ENCODE assay signal across 1 cellular context in the genomic region with DNA sequence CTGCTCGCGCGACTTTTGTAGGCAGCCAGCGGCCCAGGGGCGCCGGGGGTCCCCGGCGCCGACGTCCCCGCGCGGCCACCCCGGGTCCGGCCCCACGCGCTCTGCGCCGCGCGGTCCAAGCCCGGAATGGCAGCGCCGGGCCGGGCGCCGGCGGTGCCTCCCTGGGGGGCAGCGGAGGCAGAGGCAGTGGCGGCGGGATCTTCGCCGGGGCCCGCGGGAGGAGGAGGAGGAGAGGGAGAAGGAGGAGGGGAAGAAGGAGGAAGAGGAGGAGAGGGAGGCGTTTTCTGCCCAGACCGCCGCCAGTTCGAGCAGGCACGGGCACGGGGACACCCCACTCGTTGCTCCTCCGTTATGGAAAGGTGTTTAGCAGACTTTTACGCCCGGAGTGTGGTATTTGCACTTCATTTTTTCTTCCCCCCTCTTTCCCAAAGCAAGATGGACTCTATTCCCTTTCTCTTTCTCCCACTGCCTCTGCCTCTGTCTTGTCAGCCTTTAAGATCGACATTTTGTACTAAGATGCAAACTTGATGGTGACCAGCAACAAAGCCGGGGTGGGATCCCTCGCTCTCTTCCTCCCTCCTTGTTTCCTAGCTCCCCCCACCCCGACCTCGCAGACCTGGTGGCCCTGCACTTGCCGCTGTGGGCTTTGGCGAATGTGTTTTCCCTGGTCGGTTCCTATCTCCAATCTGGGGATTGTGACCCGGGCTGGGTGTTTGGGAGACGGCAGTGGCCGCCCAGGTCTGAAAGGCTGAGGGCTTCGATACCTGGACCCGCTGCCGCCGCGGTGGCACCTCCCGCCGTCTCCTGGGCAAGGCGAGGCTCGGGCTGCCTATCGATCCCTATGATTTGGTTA.
A peak's percentile ranks its signal among the peaks of the same experiment; 100 is the strongest.
TF ChIP-seq lines count a peak whose summit lies in the region.

No MANE protein-coding gene starts in this region.

TF ChIP-seq in K562, 482 proteins besides CTCF, POLR2A, EP300 and RAD21 (continued from another document and continues in another):
- TF ChIP-seq, protein P1, sequence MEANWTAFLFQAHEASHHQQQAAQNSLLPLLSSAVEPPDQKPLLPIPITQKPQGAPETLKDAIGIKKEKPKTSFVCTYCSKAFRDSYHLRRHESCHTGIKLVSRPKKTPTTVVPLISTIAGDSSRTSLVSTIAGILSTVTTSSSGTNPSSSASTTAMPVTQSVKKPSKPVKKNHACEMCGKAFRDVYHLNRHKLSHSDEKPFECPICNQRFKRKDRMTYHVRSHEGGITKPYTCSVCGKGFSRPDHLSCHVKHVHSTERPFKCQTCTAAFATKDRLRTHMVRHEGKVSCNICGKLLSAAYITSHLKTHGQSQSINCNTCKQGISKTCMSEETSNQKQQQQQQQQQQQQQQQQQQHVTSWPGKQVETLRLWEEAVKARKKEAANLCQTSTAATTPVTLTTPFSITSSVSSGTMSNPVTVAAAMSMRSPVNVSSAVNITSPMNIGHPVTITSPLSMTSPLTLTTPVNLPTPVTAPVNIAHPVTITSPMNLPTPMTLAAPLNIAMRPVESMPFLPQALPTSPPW (CRISPR knock-in tag; IDR thresholded peaks at IDR 0.05) = 0 out of 2 replicates have a peak, but pooled peaks have one; percentile 4
- TF ChIP-seq TAF1 (IDR thresholded peaks at IDR 0.05; ENCODE audit: control insufficient read depth, extremely low read depth, insufficient read depth, low read length, severe bottlenecking) = peak; percentile 34
- no peak for TF ChIP-seq NFRKB (IDR thresholded peaks at IDR 0.05; ENCODE audit: low read depth)
- TF ChIP-seq E2F3 (CRISPR knock-in tag; IDR thresholded peaks at IDR 0.05) = no peak
- TF ChIP-seq ZNF695 (CRISPR knock-in tag; IDR thresholded peaks at IDR 0.05) = no peak
- TF ChIP-seq PHF8 (IDR thresholded peaks at IDR 0.05; ENCODE audit: borderline replicate concordance, low read length) = peak; percentile 25; the same call in 1 of the 2 replicates
- no peak for TF ChIP-seq RFX5 (IDR thresholded peaks at IDR 0.05; ENCODE audit: low read depth, low read length)
- no peak for TF ChIP-seq ZNF124 (CRISPR knock-in tag; IDR thresholded peaks at IDR 0.05)
- TF ChIP-seq, protein P2, sequence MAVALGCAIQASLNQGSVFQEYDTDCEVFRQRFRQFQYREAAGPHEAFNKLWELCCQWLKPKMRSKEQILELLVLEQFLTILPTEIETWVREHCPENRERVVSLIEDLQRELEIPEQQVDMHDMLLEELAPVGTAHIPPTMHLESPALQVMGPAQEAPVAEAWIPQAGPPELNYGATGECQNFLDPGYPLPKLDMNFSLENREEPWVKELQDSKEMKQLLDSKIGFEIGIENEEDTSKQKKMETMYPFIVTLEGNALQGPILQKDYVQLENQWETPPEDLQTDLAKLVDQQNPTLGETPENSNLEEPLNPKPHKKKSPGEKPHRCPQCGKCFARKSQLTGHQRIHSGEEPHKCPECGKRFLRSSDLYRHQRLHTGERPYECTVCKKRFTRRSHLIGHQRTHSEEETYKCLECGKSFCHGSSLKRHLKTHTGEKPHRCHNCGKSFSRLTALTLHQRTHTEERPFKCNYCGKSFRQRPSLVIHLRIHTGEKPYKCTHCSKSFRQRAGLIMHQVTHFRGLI (CRISPR knock-in tag; IDR thresholded peaks at IDR 0.05) = no peak
- TF ChIP-seq ZNF224 (CRISPR knock-in tag; IDR thresholded peaks at IDR 0.05) = no peak
- no peak for TF ChIP-seq ZFP36 (IDR thresholded peaks at IDR 0.05; ENCODE audit: low read depth, low read length, partially characterized antibody)
- TF ChIP-seq ZNF778 (CRISPR knock-in tag; IDR thresholded peaks at IDR 0.05) = no peak
- TF ChIP-seq ZNF444 (CRISPR knock-in tag; IDR thresholded peaks at IDR 0.05) = no peak
- TF ChIP-seq ZFX (CRISPR knock-in tag; IDR thresholded peaks at IDR 0.05) = no peak
- TF ChIP-seq, protein P3, sequence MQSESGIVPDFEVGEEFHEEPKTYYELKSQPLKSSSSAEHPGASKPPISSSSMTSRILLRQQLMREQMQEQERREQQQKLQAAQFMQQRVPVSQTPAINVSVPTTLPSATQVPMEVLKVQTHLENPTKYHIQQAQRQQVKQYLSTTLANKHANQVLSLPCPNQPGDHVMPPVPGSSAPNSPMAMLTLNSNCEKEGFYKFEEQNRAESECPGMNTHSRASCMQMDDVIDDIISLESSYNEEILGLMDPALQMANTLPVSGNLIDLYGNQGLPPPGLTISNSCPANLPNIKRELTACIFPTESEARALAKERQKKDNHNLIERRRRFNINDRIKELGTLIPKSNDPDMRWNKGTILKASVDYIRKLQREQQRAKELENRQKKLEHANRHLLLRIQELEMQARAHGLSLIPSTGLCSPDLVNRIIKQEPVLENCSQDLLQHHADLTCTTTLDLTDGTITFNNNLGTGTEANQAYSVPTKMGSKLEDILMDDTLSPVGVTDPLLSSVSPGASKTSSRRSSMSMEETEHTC (IDR thresholded peaks at IDR 0.05) = no peak
- no peak for TF ChIP-seq L3MBTL2 (IDR thresholded peaks at IDR 0.05)
- no peak for TF ChIP-seq GATA2 (CRISPR knock-in tag; IDR thresholded peaks at IDR 0.05)
- no peak for TF ChIP-seq PYGO2 (tag; IDR thresholded peaks at IDR 0.05)
- TF ChIP-seq PRMT5 (CRISPR knock-in tag; IDR thresholded peaks at IDR 0.05) = no peak
- TF ChIP-seq ZNF165 (CRISPR knock-in tag; IDR thresholded peaks at IDR 0.05; ENCODE audit: borderline replicate concordance) = no peak
- TF ChIP-seq ZNF717 (CRISPR knock-in tag; IDR thresholded peaks at IDR 0.05) = no peak
- TF ChIP-seq ZC3H4 (CRISPR knock-in tag; IDR thresholded peaks at IDR 0.05; ENCODE audit: borderline replicate concordance) = no peak
- TF ChIP-seq, protein P4, sequence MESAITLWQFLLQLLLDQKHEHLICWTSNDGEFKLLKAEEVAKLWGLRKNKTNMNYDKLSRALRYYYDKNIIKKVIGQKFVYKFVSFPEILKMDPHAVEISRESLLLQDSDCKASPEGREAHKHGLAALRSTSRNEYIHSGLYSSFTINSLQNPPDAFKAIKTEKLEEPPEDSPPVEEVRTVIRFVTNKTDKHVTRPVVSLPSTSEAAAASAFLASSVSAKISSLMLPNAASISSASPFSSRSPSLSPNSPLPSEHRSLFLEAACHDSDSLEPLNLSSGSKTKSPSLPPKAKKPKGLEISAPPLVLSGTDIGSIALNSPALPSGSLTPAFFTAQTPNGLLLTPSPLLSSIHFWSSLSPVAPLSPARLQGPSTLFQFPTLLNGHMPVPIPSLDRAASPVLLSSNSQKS (CRISPR knock-in tag; IDR thresholded peaks at IDR 0.05) = no peak
- no peak for TF ChIP-seq RBM25 (IDR thresholded peaks at IDR 0.05; ENCODE audit: low read depth, low read length, severe bottlenecking)
- no peak for TF ChIP-seq MCM7 (IDR thresholded peaks at IDR 0.05)
- peak; percentile 49 for TF ChIP-seq RBBP5 (IDR thresholded peaks at IDR 0.05; ENCODE audit: borderline replicate concordance, insufficient read depth, low read length, poor library complexity, severe bottlenecking)
- TF ChIP-seq, protein P5, sequence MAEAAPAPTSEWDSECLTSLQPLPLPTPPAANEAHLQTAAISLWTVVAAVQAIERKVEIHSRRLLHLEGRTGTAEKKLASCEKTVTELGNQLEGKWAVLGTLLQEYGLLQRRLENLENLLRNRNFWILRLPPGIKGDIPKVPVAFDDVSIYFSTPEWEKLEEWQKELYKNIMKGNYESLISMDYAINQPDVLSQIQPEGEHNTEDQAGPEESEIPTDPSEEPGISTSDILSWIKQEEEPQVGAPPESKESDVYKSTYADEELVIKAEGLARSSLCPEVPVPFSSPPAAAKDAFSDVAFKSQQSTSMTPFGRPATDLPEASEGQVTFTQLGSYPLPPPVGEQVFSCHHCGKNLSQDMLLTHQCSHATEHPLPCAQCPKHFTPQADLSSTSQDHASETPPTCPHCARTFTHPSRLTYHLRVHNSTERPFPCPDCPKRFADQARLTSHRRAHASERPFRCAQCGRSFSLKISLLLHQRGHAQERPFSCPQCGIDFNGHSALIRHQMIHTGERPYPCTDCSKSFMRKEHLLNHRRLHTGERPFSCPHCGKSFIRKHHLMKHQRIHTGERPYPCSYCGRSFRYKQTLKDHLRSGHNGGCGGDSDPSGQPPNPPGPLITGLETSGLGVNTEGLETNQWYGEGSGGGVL (CRISPR knock-in tag; IDR thresholded peaks at IDR 0.05) = no peak
- TF ChIP-seq PCBP1 (IDR thresholded peaks at IDR 0.05; ENCODE audit: low read depth, low read length, poor library complexity, severe bottlenecking) = no peak
- TF ChIP-seq, protein P6, sequence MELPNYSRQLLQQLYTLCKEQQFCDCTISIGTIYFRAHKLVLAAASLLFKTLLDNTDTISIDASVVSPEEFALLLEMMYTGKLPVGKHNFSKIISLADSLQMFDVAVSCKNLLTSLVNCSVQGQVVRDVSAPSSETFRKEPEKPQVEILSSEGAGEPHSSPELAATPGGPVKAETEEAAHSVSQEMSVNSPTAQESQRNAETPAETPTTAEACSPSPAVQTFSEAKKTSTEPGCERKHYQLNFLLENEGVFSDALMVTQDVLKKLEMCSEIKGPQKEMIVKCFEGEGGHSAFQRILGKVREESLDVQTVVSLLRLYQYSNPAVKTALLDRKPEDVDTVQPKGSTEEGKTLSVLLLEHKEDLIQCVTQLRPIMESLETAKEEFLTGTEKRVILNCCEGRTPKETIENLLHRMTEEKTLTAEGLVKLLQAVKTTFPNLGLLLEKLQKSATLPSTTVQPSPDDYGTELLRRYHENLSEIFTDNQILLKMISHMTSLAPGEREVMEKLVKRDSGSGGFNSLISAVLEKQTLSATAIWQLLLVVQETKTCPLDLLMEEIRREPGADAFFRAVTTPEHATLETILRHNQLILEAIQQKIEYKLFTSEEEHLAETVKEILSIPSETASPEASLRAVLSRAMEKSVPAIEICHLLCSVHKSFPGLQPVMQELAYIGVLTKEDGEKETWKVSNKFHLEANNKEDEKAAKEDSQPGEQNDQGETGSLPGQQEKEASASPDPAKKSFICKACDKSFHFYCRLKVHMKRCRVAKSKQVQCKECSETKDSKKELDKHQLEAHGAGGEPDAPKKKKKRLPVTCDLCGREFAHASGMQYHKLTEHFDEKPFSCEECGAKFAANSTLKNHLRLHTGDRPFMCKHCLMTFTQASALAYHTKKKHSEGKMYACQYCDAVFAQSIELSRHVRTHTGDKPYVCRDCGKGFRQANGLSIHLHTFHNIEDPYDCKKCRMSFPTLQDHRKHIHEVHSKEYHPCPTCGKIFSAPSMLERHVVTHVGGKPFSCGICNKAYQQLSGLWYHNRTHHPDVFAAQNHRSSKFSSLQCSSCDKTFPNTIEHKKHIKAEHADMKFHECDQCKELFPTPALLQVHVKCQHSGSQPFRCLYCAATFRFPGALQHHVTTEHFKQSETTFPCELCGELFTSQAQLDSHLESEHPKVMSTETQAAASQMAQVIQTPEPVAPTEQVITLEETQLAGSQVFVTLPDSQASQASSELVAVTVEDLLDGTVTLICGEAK (IDR thresholded peaks at IDR 0.05) = peak; percentile 18; the same call in 1 of the 2 replicates
- TF ChIP-seq, protein P6 (CRISPR knock-in tag; IDR thresholded peaks at IDR 0.05) = no peak
- TF ChIP-seq CXXC5 (CRISPR knock-in tag; IDR thresholded peaks at IDR 0.05) = peak; percentile 28; the same call in 1 of the 2 replicates
- TF ChIP-seq TAF9B (IDR thresholded peaks at IDR 0.05; ENCODE audit: partially characterized antibody) = no peak
- peak; percentile 87 for TF ChIP-seq ZNF263 (CRISPR knock-in tag; IDR thresholded peaks at IDR 0.05; ENCODE audit: borderline replicate concordance)
- peak in 1 of 3 experiments; percentile 34 for TF ChIP-seq YY1 (IDR thresholded peaks at IDR 0.05; ENCODE audit: borderline replicate concordance in 1 of 3, control insufficient read depth in 1 of 3, extremely low read depth in 1 of 3, insufficient read depth in 3 of 3, insufficient read length in 1 of 3, insufficient replicate concordance in 2 of 3, low read depth in 1 of 3, low read length in 2 of 3)
- TF ChIP-seq, protein P7, sequence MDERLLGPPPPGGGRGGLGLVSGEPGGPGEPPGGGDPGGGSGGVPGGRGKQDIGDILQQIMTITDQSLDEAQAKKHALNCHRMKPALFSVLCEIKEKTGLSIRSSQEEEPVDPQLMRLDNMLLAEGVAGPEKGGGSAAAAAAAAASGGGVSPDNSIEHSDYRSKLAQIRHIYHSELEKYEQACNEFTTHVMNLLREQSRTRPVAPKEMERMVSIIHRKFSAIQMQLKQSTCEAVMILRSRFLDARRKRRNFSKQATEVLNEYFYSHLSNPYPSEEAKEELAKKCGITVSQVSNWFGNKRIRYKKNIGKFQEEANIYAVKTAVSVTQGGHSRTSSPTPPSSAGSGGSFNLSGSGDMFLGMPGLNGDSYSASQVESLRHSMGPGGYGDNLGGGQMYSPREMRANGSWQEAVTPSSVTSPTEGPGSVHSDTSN (CRISPR knock-in tag; IDR thresholded peaks at IDR 0.05; ENCODE audit: low read depth) = no peak
- TF ChIP-seq, protein P7 (tag; conservative IDR thresholded peaks at IDR 0.05; ENCODE audit: low read depth) = no peak
